18 cellular contexts compared by ENCODE assay signal in the genomic region with DNA sequence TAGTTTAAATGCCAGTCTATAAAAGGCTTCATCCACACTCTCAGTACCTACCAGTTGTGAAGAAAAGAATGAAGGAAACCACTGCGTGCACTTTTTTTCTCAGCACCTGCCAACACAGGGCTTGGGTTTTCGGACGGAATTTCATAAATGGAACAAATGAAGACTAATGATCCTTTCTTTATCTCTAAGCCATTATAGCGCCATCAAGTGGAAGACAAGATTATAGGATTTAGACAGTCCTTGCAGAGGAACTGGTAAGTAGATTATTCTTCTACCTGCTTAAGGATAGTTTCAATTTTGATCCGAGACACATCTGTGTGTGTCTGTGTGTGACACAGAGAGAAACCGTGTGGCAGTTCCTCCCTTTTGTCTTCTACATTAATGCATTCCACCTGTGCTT.
DNase-seq lines count a peak whose midpoint lies in the region; ATAC-seq and TF ChIP-seq lines count a peak whose summit lies in the region.
"Had no signal": no experiment of that assay in that cellular context is flagged by ENCODE, and none has a peak within 500 bp of the region (broad histone marks: within the 10 kb centered on the region; RNA-seq: fewer than 3 reads in every experiment).

No MANE protein-coding gene starts in this region.

- H3K27me3 ChIP-seq in dorsolateral prefrontal cortex, result no peaks in the 10 kb centered on the region
- H3K27me3 ChIP-seq: brain microvascular endothelial cell, colonic mucosa had no signal

- DNase-seq in G401 (ENCODE audit: low spot score) (peak; percentile 45), NCI-H2171 (lab: John Stamatoyannopoulos, UW) (peak; percentile 71), dorsolateral prefrontal cortex (no peak), midbrain (lab: John Stamatoyannopoulos, UW) (peak; percentile 24), globus pallidus (ENCODE audit: low spot score) (no peak), SHP77 treated with DMSO at 0.1 percent for 48 hours (lab: John Stamatoyannopoulos, UW) (no peak)
- DNase-seq in activated T-cell treated with anti-CD3 and anti-CD28 coated beads, Interleukin-2, amount 50 U/mL, for 72 hours, result no peak
- DNase-seq: activated CD4-positive, alpha-beta T cell treated with anti-CD3 and anti-CD28 coated beads for 36 hours; brain microvascular endothelial cell; colonic mucosa; foreskin fibroblast; HFFc6; NCI-H2081; NCI-H774; stimulated activated naive CD8-positive, alpha-beta T cell treated with anti-CD3 and anti-CD28 coated beads, Interleukin-15, amount 100 ng/mL, for 72 hours; trophoblast cell had no signal

- H3K9me3 Mint-ChIP-seq in activated T-cell treated with anti-CD3 and anti-CD28 coated beads, Interleukin-2, amount 50 U/mL, for 72 hours, result peaks cover 6 to 9% of the 10 kb centered on the region in 2 donors

- H3K4me3 Mint-ChIP-seq in activated T-cell treated with anti-CD3 and anti-CD28 coated beads, Interleukin-2, amount 50 U/mL, for 72 hours, result no peak overlapping the region
- H3K4me3 Mint-ChIP-seq: activated CD4-positive, alpha-beta T cell treated with anti-CD3 and anti-CD28 coated beads for 36 hours; HFFc6; natural killer cell treated with Interleukin-12 subunit alpha and Interleukin-12 subunit beta and Interleukin-15 and Interleukin-18, amount 100 ng/mL, for 72 hours; stimulated activated naive CD8-positive, alpha-beta T cell treated with anti-CD3 and anti-CD28 coated beads, Interleukin-15, amount 100 ng/mL, for 72 hours had no signal

- no peak overlapping the region for H3K27ac Mint-ChIP-seq in activated T-cell treated with anti-CD3 and anti-CD28 coated beads, Interleukin-2, amount 50 U/mL, for 72 hours
- H3K27ac Mint-ChIP-seq: activated CD4-positive, alpha-beta T cell treated with anti-CD3 and anti-CD28 coated beads for 36 hours; HFFc6; natural killer cell treated with Interleukin-12 subunit alpha and Interleukin-12 subunit beta and Interleukin-15 and Interleukin-18, amount 100 ng/mL, for 72 hours; stimulated activated naive CD8-positive, alpha-beta T cell treated with anti-CD3 and anti-CD28 coated beads, Interleukin-15, amount 100 ng/mL, for 72 hours had no signal

- no peak for ATAC-seq in activated T-cell treated with anti-CD3 and anti-CD28 coated beads, Interleukin-2, amount 50 U/mL, for 72 hours (replicated peaks in 1 of 2)
- ATAC-seq: activated CD4-positive, alpha-beta T cell treated with anti-CD3 and anti-CD28 coated beads for 36 hours; K562; natural killer cell treated with Interleukin-12 subunit alpha and Interleukin-12 subunit beta and Interleukin-15 and Interleukin-18, amount 100 ng/mL, for 72 hours; stimulated activated naive CD8-positive, alpha-beta T cell treated with anti-CD3 and anti-CD28 coated beads, Interleukin-15, amount 100 ng/mL, for 72 hours had no signal

- H3K27ac ChIP-seq in dorsolateral prefrontal cortex, result peak overlapping the region in 29 of 59 donors; percentile 2 to 78 (median 46)
- H3K27ac ChIP-seq: brain microvascular endothelial cell, colonic mucosa had no signal

- no peaks in the 10 kb centered on the region for H3K27me3 Mint-ChIP-seq in activated T-cell treated with anti-CD3 and anti-CD28 coated beads, Interleukin-2, amount 50 U/mL, for 72 hours (ENCODE audit: low read depth)
- H3K27me3 Mint-ChIP-seq: activated CD4-positive, alpha-beta T cell treated with anti-CD3 and anti-CD28 coated beads for 36 hours; natural killer cell treated with Interleukin-12 subunit alpha and Interleukin-12 subunit beta and Interleukin-15 and Interleukin-18, amount 100 ng/mL, for 72 hours; stimulated activated naive CD8-positive, alpha-beta T cell treated with anti-CD3 and anti-CD28 coated beads, Interleukin-15, amount 100 ng/mL, for 72 hours had no signal

- H3K4me1 Mint-ChIP-seq in activated T-cell treated with anti-CD3 and anti-CD28 coated beads, Interleukin-2, amount 50 U/mL, for 72 hours (ENCODE audit: low read depth), result no peaks in the 10 kb centered on the region
- H3K4me1 Mint-ChIP-seq: activated CD4-positive, alpha-beta T cell treated with anti-CD3 and anti-CD28 coated beads for 36 hours; stimulated activated naive CD8-positive, alpha-beta T cell treated with anti-CD3 and anti-CD28 coated beads, Interleukin-15, amount 100 ng/mL, for 72 hours had no signal

- in situ Hi-C loops in G401 (cut with HindIII; ENCODE audit: low sequenced_read_pairs), result no loop called here

- peak overlapping the region in 6 of 59 donors; percentile 3 to 19 (median 11) for H3K4me3 ChIP-seq in dorsolateral prefrontal cortex
- H3K4me3 ChIP-seq: colonic mucosa, K562 had no signal

- no peaks in the 10 kb centered on the region for H3K36me3 Mint-ChIP-seq in activated T-cell treated with anti-CD3 and anti-CD28 coated beads, Interleukin-2, amount 50 U/mL, for 72 hours (ENCODE audit: insufficient read depth in 2 of 2)

- peak in 36 of 56 donors; percentile 13 to 50 (median 32) for TF ChIP-seq CTCF in dorsolateral prefrontal cortex (IDR thresholded peaks at IDR 0.05 in 54 of 56, conservative IDR thresholded peaks at IDR 0.05 in 2 of 56; ENCODE audit: low read depth in 1 of 56, partially characterized antibody in 56 of 56)

- intact Hi-C loops in dorsolateral prefrontal cortex (cut with DNase I), result no loop called here

Comparison
In these comparisons a context has a peak if more than half of its experiments do, and no peak if none do; other contexts are left out.
1. DNase-seq: peak in G401 (single experiment), NCI-H2171 (single experiment) and midbrain (single experiment); none in dorsolateral prefrontal cortex (0 of 10), globus pallidus (single experiment), activated T-cell treated with anti-CD3 and anti-CD28 coated beads, Interleukin-2, amount 50 U/mL, for 72 hours (0 of 2) and SHP77 treated with DMSO at 0.1 percent for 48 hours (single experiment).